8 cellular contexts compared by ENCODE assay signal in the genomic region with DNA sequence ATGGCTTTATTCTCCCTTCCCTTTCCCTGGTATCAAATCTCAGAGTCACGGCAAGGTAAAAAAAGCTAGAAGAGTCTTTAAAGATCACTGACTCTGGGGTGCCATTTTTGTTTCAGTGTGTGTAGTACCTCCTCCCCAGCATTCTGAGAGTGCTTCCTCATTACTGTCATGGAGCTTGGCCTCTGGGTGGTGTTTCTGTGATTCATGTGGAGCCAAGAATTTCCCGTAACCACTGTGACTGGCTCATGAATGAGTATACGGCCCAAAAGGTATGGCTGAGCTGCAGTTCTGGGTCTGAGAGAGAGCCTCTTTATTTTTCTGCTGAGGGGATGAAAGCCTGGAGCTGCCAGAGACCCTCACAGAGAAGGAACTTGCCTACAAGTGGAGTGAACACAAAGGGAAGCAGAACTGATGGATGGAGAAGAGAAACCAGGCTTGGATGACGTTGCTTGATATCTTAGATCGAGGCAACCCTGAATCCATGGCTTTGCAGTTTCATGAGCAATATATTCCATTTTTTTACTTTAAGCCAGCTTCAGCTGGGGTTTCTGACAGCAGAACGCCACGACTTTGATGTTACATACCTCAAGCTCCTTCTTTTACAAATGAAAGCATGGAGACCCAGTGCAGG.
DNase-seq lines count a peak whose midpoint lies in the region; ATAC-seq and TF ChIP-seq lines count a peak whose summit lies in the region.

No MANE protein-coding gene starts in this region.

- H3K4me3 ChIP-seq in AG10803 (ENCODE audit: low read length) (no peak overlapping the region), HFF-Myc (replicated peaks; ENCODE audit: low read depth, low read length) (no peak overlapping the region), gastroesophageal sphincter (no peak overlapping the region)

- TF ChIP-seq EP300 in gastroesophageal sphincter (IDR thresholded peaks at IDR 0.05), result no peak

- H3K27me3 Mint-ChIP-seq in T-helper 2 cell treated with Interferon-gamma antibody and Interleukin-4, amounts not matched to agents 5 μg/mL and 100 μg/mL, for 36 hours (ENCODE audit: low read depth), result no peaks in the 10 kb centered on the region
- peaks cover 2 to 12% (median 3%) of the 10 kb centered on the region in 3 donors for H3K27me3 Mint-ChIP-seq in immature natural killer cell (ENCODE audit: low read depth in 3 of 3)

- TF ChIP-seq CTCF in AG10803 (conservative IDR thresholded peaks at IDR 0.05; ENCODE audit: low read length) (no peak), HFF-Myc (IDR thresholded peaks at IDR 0.05; ENCODE audit: low read depth, low read length, missing control alignments) (no peak), gastroesophageal sphincter (IDR thresholded peaks at IDR 0.05) (no peak)

- peaks cover 7% of the 10 kb centered on the region for H3K27me3 ChIP-seq in gastroesophageal sphincter

- no peak for ATAC-seq in gastroesophageal sphincter

- DNase-seq in AG10803 (ENCODE audit: low read depth) (peak; percentile 54), HFF-Myc (ENCODE audit: extremely low read depth, low read depth) (peak; percentile 14), immature natural killer cell (no peak), NCI-H82 (lab: John Stamatoyannopoulos, UW) (no peak), dedifferentiated amniotic fluid mesenchymal stem cell (ENCODE audit: extremely low spot score) (no peak), NCI-H187 treated with DMSO at 0.1 percent for 48 hours (lab: John Stamatoyannopoulos, UW) (no peak)
- peak; percentile 64 for DNase-seq in T-helper 2 cell treated with Interferon-gamma antibody and Interleukin-4, amounts not matched to agents 5 μg/mL and 100 μg/mL, for 36 hours (ENCODE audit: low spot score)

- no peaks in the 10 kb centered on the region for H3K36me3 ChIP-seq in gastroesophageal sphincter

- no peaks in the 10 kb centered on the region for H3K9me3 ChIP-seq in gastroesophageal sphincter

- 49 to 86% methylated on average over 3 to 6 of the region's 7 CpGs for WGBS in gastroesophageal sphincter (ENCODE audit: low coverage in 1 of 2), 2 donors

- no peaks in the 10 kb centered on the region for H3K9me3 Mint-ChIP-seq in T-helper 2 cell treated with Interferon-gamma antibody and Interleukin-4, amounts not matched to agents 5 μg/mL and 100 μg/mL, for 36 hours
- H3K9me3 Mint-ChIP-seq in immature natural killer cell, result no peaks in the 10 kb centered on the region

- no peaks in the 10 kb centered on the region for H3K36me3 Mint-ChIP-seq in T-helper 2 cell treated with Interferon-gamma antibody and Interleukin-4, amounts not matched to agents 5 μg/mL and 100 μg/mL, for 36 hours (ENCODE audit: low read depth)
- no peaks in the 10 kb centered on the region for H3K36me3 Mint-ChIP-seq in immature natural killer cell

- peak overlapping the region; percentile 66 for H3K4me3 Mint-ChIP-seq in T-helper 2 cell treated with Interferon-gamma antibody and Interleukin-4, amounts not matched to agents 5 μg/mL and 100 μg/mL, for 36 hours
- peak overlapping the region in 4 of 5 donors; percentile 35 to 70 (median 48) for H3K4me3 Mint-ChIP-seq in immature natural killer cell

- no peak overlapping the region for H3K27ac ChIP-seq in gastroesophageal sphincter

- no peak for TF ChIP-seq POLR2A in gastroesophageal sphincter (IDR thresholded peaks at IDR 0.05)

- peak overlapping the region; percentile 91 for H3K27ac Mint-ChIP-seq in T-helper 2 cell treated with Interferon-gamma antibody and Interleukin-4, amounts not matched to agents 5 μg/mL and 100 μg/mL, for 36 hours
- peak overlapping the region; percentile 76 to 90 (median 84) for H3K27ac Mint-ChIP-seq in immature natural killer cell

- H3K4me1 ChIP-seq in gastroesophageal sphincter, result peaks cover 0 to 8% (median 5%) of the 10 kb centered on the region in 3 donors

- peaks cover 46% of the 10 kb centered on the region for H3K4me1 Mint-ChIP-seq in T-helper 2 cell treated with Interferon-gamma antibody and Interleukin-4, amounts not matched to agents 5 μg/mL and 100 μg/mL, for 36 hours (ENCODE audit: low read depth)
- peaks cover 26 to 38% of the 10 kb centered on the region in 2 donors for H3K4me1 Mint-ChIP-seq in immature natural killer cell

Comparison
In these comparisons a context has a peak if more than half of its experiments do, and no peak if none do; other contexts are left out.
1. DNase-seq: peak in AG10803 (single experiment), HFF-Myc (single experiment) and T-helper 2 cell treated with Interferon-gamma antibody and Interleukin-4, amounts not matched to agents 5 μg/mL and 100 μg/mL, for 36 hours (single experiment); none in immature natural killer cell (0 of 3), NCI-H82 (single experiment), dedifferentiated amniotic fluid mesenchymal stem cell (single experiment) and NCI-H187 treated with DMSO at 0.1 percent for 48 hours (single experiment).